Comparison of ENCODE assay signal across 6 cellular contexts in the genomic region with DNA sequence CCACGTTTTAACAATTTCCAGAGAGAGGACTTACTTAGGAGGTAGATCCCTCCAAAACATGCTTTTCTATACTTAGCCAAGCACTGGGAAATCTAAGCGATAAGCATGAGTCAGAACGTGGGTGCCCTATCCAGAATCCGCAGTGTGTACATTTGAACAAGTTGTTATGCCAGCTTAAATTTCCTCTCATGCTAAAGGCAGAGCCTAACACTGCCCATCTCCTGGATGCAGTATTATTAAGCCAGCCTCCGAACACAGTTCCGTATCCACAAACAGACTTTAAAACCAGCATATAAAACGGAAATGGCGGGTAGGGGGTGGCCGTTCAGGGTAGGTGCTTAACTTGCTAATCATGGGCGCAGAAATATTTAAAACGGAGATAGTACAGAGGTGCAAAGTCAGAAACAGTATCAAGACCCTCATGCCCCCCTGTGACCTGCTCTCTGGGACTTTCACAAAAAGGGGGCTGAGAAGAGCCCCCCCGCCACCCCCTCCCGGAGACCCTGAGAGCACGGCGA. TPM values are rescaled to one million over a fixed set of nuclear protein-coding genes. Genes with fewer than 3 reads are reported as not detected.
DNase-seq lines count a peak whose midpoint lies in the region; ATAC-seq lines count a peak whose summit lies in the region.

No MANE protein-coding gene starts in this region.

- peaks cover 12% of the 10 kb centered on the region for H3K4me1 ChIP-seq in effector memory CD4-positive, alpha-beta T cell (ENCODE audit: control insufficient read depth, insufficient read depth, low read length, poor library complexity, severe bottlenecking)

- no peaks in the 10 kb centered on the region for H3K36me3 ChIP-seq in effector memory CD4-positive, alpha-beta T cell (ENCODE audit: control insufficient read depth, insufficient read depth, low read length)

- H3K4me3 ChIP-seq in effector memory CD4-positive, alpha-beta T cell (ENCODE audit: insufficient read depth, low read depth, low read length, poor library complexity, severe bottlenecking) = peak overlapping the region; percentile 72

- DNase-seq in G401 (ENCODE audit: low spot score) = peak; percentile 7
- peak; percentile 11 for DNase-seq in NCI-H460 (ENCODE audit: extremely low read depth, low read depth)
- DNase-seq in effector memory CD4-positive, alpha-beta T cell = no peak
- DNase-seq in non-pigmented ciliary epithelial cell (ENCODE audit: low read depth) = peak; percentile 45
- no peak for DNase-seq in RPMI8226

- no peak for ATAC-seq in GM19395 (IDR thresholded peaks at IDR 0.05; ENCODE audit: unreplicated experiment)

- H3K9me3 ChIP-seq in effector memory CD4-positive, alpha-beta T cell (ENCODE audit: control insufficient read depth, low read length) = no peaks in the 10 kb centered on the region

- H3K27me3 ChIP-seq in effector memory CD4-positive, alpha-beta T cell (replicated peaks; ENCODE audit: control insufficient read depth, insufficient read depth, low read length, poor library complexity, severe bottlenecking) = no peaks in the 10 kb centered on the region

- H3K27ac ChIP-seq in effector memory CD4-positive, alpha-beta T cell (ENCODE audit: insufficient read depth, low read length, poor library complexity, severe bottlenecking) = no peak overlapping the region

- in situ Hi-C loops in G401 (cut with HindIII; ENCODE audit: low sequenced_read_pairs) = no loop called here

RNA-seq across cellular contexts. Expression of a gene that starts 1.0 kb away (rescaled TPM):
- not detected in 2 replicates for total RNA-seq in G401 (2014; rRNA removed; shearing (Covaris generic))
- total RNA-seq in NCI-H460 (2014; rRNA removed; shearing (Covaris generic)) = 0.10 and 0.17 TPM in 2 replicates
- polyA plus RNA-seq in NCI-H460 (2014; cell fraction: nucleus; rRNA removed) = not detected in 2 replicates

RNA-seq across cellular contexts. Expression of a gene that starts 1.0 kb away (rescaled TPM):
- total RNA-seq in G401 (2014; rRNA removed; shearing (Covaris generic)) = not detected in 2 replicates
- total RNA-seq in NCI-H460 (2014; rRNA removed; shearing (Covaris generic)) = 12.5 and 13.7 TPM in 2 replicates
- polyA plus RNA-seq in NCI-H460 (2014; cell fraction: nucleus; rRNA removed) = 17.5 and 23.6 TPM in 2 replicates

RNA-seq across cellular contexts. Expression of a gene that starts 38.5 kb away (rescaled TPM):
- total RNA-seq in G401 (2014; rRNA removed; shearing (Covaris generic)) = 23.8 and 25.7 TPM in 2 replicates
- total RNA-seq in NCI-H460 (2014; rRNA removed; shearing (Covaris generic)) = 10.7 and 14.7 TPM in 2 replicates
- polyA plus RNA-seq in NCI-H460 (2014; cell fraction: nucleus; rRNA removed) = 9.4 and 12.3 TPM in 2 replicates

RNA-seq across cellular contexts. Expression of a gene that starts 42.3 kb away (rescaled TPM):
- total RNA-seq in G401 (2014; rRNA removed; shearing (Covaris generic)) = 2.7 and 3.8 TPM in 2 replicates
- 0.26 and 0.67 TPM in 2 replicates for total RNA-seq in NCI-H460 (2014; rRNA removed; shearing (Covaris generic))
- 0.78 and 2.3 TPM in 2 replicates for polyA plus RNA-seq in NCI-H460 (2014; cell fraction: nucleus; rRNA removed)

RNA-seq across cellular contexts. Expression of a gene that starts 46.8 kb away (rescaled TPM):
- 118 and 204 TPM in 2 replicates for total RNA-seq in G401 (2014; rRNA removed; shearing (Covaris generic))
- 14.7 and 17.6 TPM in 2 replicates for total RNA-seq in NCI-H460 (2014; rRNA removed; shearing (Covaris generic))
- polyA plus RNA-seq in NCI-H460 (2014; cell fraction: nucleus; rRNA removed) = not detected in 2 replicates

Comparison
In these comparisons a context has a peak if more than half of its experiments do, and no peak if none do; other contexts are left out.
1. DNase-seq: peak in G401 (single experiment), NCI-H460 (single experiment) and non-pigmented ciliary epithelial cell (single experiment); none in effector memory CD4-positive, alpha-beta T cell (0 of 3) and RPMI8226 (single experiment).
2. RNA of a gene that starts 1.0 kb away (total RNA-seq): 12.5 to 13.7 TPM in NCI-H460; not detected in G401; every median in the first group is over 10 times any median in the second.